Comparison of ENCODE assay signal across 8 cellular contexts in genomic region chr7:140230517-140230861, GRCh38. TPM values are rescaled to one million over a fixed set of nuclear protein-coding genes. Genes with fewer than 3 reads are reported as not detected.
DNase-seq lines count a peak whose midpoint lies in the region; TF ChIP-seq lines count a peak whose summit lies in the region.

No MANE protein-coding gene starts in this region.

- DNase-seq in NCI-H2196 (lab: John Stamatoyannopoulos, UW; ENCODE audit: unreplicated experiment): peak; percentile 59
- DNase-seq in NCI-H2196 treated with DMSO at 0.1 percent for 48 hours (lab: John Stamatoyannopoulos, UW; ENCODE audit: unreplicated experiment): no peak
- peak; percentile 78 for DNase-seq in T-helper 2 cell treated with Interferon-gamma antibody and Interleukin-4, amounts not matched to agents 5 μg/mL and 100 μg/mL, for 36 hours (ENCODE audit: low spot score)
- DNase-seq in brain microvascular endothelial cell: no peak
- DNase-seq in stimulated activated CD4-positive, alpha-beta T cell treated with anti-CD3 and anti-CD28 coated beads, TNF-alpha, amount 100 ng/mL, for 4 hours (ENCODE audit: low read depth in 3 of 3): peak; percentile 59 to 69 (median 68)
- no peak for DNase-seq in DMS114 treated with DMSO at 0.1 percent for 48 hours (lab: John Stamatoyannopoulos, UW; ENCODE audit: unreplicated experiment)
- DNase-seq in H4 (ENCODE audit: low spot score): no peak

- WGBS in liver: 4% methylated on average over 57 of the region's 57 CpGs

- H3K4me1 ChIP-seq in liver (ENCODE audit: control insufficient read depth in 4 of 4, insufficient read depth in 4 of 4, low read length in 3 of 4): peaks cover 10 to 22% (median 19%) of the 10 kb centered on the region in 4 donors

- no peaks in the 10 kb centered on the region for H3K36me3 ChIP-seq in brain microvascular endothelial cell (replicated peaks)
- H3K36me3 ChIP-seq in liver (ENCODE audit: control insufficient read depth in 4 of 4, insufficient read depth in 3 of 4, low read depth in 1 of 4, low read length in 3 of 4): no peaks in the 10 kb centered on the region

- H3K9me3 Mint-ChIP-seq in T-helper 2 cell treated with Interferon-gamma antibody and Interleukin-4, amounts not matched to agents 5 μg/mL and 100 μg/mL, for 36 hours: no peaks in the 10 kb centered on the region

- H3K9me3 ChIP-seq in liver (ENCODE audit: control insufficient read depth in 4 of 4, low read length in 3 of 4): no peaks in the 10 kb centered on the region

- in situ Hi-C loops in brain microvascular endothelial cell (cut with HindIII; ENCODE audit: low pct_ligation_motif_present, low sequenced_read_pairs): no loop called here

- peaks cover 40% of the 10 kb centered on the region for H3K4me1 Mint-ChIP-seq in T-helper 2 cell treated with Interferon-gamma antibody and Interleukin-4, amounts not matched to agents 5 μg/mL and 100 μg/mL, for 36 hours (ENCODE audit: low read depth)

- H3K4me3 Mint-ChIP-seq in T-helper 2 cell treated with Interferon-gamma antibody and Interleukin-4, amounts not matched to agents 5 μg/mL and 100 μg/mL, for 36 hours: peak overlapping the region; percentile 89

- H3K4me3 ChIP-seq in brain microvascular endothelial cell (ENCODE audit: low read depth, low read length) (peak overlapping the region; percentile 56), liver (ENCODE audit: low read depth in 1 of 3, low read length in 3 of 3) (peak overlapping the region in 2 of 3 donors; percentile 65 to 68)

- peak overlapping the region; percentile 94 for H3K27ac Mint-ChIP-seq in T-helper 2 cell treated with Interferon-gamma antibody and Interleukin-4, amounts not matched to agents 5 μg/mL and 100 μg/mL, for 36 hours

- H3K27me3 Mint-ChIP-seq in T-helper 2 cell treated with Interferon-gamma antibody and Interleukin-4, amounts not matched to agents 5 μg/mL and 100 μg/mL, for 36 hours (ENCODE audit: low read depth): no peaks in the 10 kb centered on the region

- H3K27ac ChIP-seq in brain microvascular endothelial cell (no peak overlapping the region), liver (ENCODE audit: low read depth in 1 of 2, low read length in 2 of 2) (peak overlapping the region; percentile 56 to 76)

- no peak overlapping the region for H3K9ac ChIP-seq in liver (ENCODE audit: low read depth in 1 of 2, low read length in 2 of 2)

- H3K27me3 ChIP-seq in brain microvascular endothelial cell (replicated peaks) (peaks cover 24% of the 10 kb centered on the region), liver (ENCODE audit: control insufficient read depth in 4 of 4, insufficient read depth in 4 of 4, low read length in 3 of 4) (peaks cover 0 to 2% (median 0%) of the 10 kb centered on the region in 4 donors)

- TF ChIP-seq RAD21 in liver (IDR thresholded peaks at IDR 0.05): no peak

- peaks cover 3% of the 10 kb centered on the region for H3K36me3 Mint-ChIP-seq in T-helper 2 cell treated with Interferon-gamma antibody and Interleukin-4, amounts not matched to agents 5 μg/mL and 100 μg/mL, for 36 hours (ENCODE audit: low read depth)

- TF ChIP-seq CTCF in brain microvascular endothelial cell (IDR thresholded peaks at IDR 0.05; ENCODE audit: low read depth, low read length, missing control alignments) (no peak), liver (IDR thresholded peaks at IDR 0.05; ENCODE audit: low read depth, low read length, missing input control) (no peak)

TF ChIP-seq in liver, 16 proteins besides CTCF, POLR2A, EP300 and RAD21:
- TF ChIP-seq FOXA1 (IDR thresholded peaks at IDR 0.05): no peak
- no peak for TF ChIP-seq TAF1 (conservative IDR thresholded peaks at IDR 0.05)
- TF ChIP-seq FOXA2 (IDR thresholded peaks at IDR 0.05): no peak
- TF ChIP-seq SP1 (IDR thresholded peaks at IDR 0.05): no peak
- TF ChIP-seq RXRA (IDR thresholded peaks at IDR 0.05): no peak
- TF ChIP-seq NR2F2 (IDR thresholded peaks at IDR 0.05): no peak
- TF ChIP-seq, protein P1, sequence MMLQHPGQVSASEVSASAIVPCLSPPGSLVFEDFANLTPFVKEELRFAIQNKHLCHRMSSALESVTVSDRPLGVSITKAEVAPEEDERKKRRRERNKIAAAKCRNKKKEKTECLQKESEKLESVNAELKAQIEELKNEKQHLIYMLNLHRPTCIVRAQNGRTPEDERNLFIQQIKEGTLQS (IDR thresholded peaks at IDR 0.05): no peak
- TF ChIP-seq HNF4G (IDR thresholded peaks at IDR 0.05): no peak
- TF ChIP-seq, protein P2, sequence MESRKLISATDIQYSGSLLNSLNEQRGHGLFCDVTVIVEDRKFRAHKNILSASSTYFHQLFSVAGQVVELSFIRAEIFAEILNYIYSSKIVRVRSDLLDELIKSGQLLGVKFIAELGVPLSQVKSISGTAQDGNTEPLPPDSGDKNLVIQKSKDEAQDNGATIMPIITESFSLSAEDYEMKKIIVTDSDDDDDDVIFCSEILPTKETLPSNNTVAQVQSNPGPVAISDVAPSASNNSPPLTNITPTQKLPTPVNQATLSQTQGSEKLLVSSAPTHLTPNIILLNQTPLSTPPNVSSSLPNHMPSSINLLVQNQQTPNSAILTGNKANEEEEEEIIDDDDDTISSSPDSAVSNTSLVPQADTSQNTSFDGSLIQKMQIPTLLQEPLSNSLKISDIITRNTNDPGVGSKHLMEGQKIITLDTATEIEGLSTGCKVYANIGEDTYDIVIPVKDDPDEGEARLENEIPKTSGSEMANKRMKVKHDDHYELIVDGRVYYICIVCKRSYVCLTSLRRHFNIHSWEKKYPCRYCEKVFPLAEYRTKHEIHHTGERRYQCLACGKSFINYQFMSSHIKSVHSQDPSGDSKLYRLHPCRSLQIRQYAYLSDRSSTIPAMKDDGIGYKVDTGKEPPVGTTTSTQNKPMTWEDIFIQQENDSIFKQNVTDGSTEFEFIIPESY (IDR thresholded peaks at IDR 0.05): no peak
- TF ChIP-seq REST (IDR thresholded peaks at IDR 0.05): no peak
- no peak for TF ChIP-seq JUND (IDR thresholded peaks at IDR 0.05)
- TF ChIP-seq HNF4A (conservative IDR thresholded peaks at IDR 0.05): no peak
- TF ChIP-seq, protein P3, sequence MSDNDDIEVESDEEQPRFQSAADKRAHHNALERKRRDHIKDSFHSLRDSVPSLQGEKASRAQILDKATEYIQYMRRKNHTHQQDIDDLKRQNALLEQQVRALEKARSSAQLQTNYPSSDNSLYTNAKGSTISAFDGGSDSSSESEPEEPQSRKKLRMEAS (IDR thresholded peaks at IDR 0.05): no peak
- TF ChIP-seq GABPA (IDR thresholded peaks at IDR 0.05 in 1 of 2, conservative IDR thresholded peaks at IDR 0.05 in 1 of 2): no peak
- no peak for TF ChIP-seq EGR1 (IDR thresholded peaks at IDR 0.05; ENCODE audit: low read depth in 2 of 2)
TF ChIP-seq in liver: peak in this region for 0.

RNA-seq across cellular contexts. Expression of gene KDM7A, which starts 53.7 kb away (rescaled TPM):
- total RNA-seq in liver: 10 to 100 TPM; 17.2 to 27.5 TPM
- polyA plus RNA-seq in liver: 1 to 10 TPM; 1.9 to 2.5 TPM
- total RNA-seq in H4 (2014; rRNA removed; shearing (Covaris generic)): 0.49 and 1.0 TPM in 2 replicates

Comparison
In these comparisons a context has a peak if more than half of its experiments do, and no peak if none do; other contexts are left out.
1. DNase-seq: peak in NCI-H2196 (single experiment), T-helper 2 cell treated with Interferon-gamma antibody and Interleukin-4, amounts not matched to agents 5 μg/mL and 100 μg/mL, for 36 hours (single experiment) and stimulated activated CD4-positive, alpha-beta T cell treated with anti-CD3 and anti-CD28 coated beads, TNF-alpha, amount 100 ng/mL, for 4 hours (3 of 3); none in NCI-H2196 treated with DMSO at 0.1 percent for 48 hours (single experiment), brain microvascular endothelial cell (single experiment), DMS114 treated with DMSO at 0.1 percent for 48 hours (single experiment) and H4 (single experiment).